ENCODE assay signal across 18 cellular contexts in the genomic region with DNA sequence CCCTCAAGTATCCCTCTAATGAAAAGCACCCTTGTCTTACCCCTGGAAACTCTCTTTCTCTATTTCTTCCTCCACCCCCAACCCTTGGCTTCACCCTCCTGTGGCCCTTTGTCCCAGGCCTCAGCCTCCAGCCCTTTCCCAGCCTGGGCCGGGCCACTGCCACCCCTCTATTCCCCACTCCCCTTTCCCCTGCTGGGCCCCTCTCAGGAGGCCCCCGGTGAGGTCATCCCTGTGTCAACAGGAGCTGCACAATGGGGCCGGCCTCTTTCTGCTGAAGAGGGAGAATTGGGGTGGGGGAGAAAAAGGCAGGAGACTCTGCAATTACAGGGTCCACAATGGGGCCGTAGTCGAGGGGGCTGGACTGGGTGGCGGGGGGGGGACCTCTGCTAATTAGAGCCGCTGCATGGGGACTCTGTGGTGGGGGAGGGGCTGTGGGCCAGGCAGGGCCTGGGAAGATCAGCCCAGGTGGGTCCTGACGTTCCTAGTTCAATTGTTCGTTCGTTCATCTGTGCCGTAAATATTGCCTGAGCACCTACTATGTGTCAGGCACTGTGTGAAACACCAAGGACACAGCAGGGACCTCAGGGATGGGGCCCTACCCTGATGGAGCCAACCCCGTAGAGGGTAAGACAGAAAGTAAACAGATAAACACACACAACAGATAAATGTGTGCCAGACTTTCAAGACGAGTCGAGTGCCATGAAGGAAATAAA. TPM values are rescaled to one million over a fixed set of nuclear protein-coding genes. Genes with fewer than 3 reads are reported as not detected.
DNase-seq lines count a peak whose midpoint lies in the region; ATAC-seq and TF ChIP-seq lines count a peak whose summit lies in the region.
"Had no signal": no experiment of that assay in that cellular context is flagged by ENCODE, and none has a peak within 500 bp of the region (broad histone marks: within the 10 kb centered on the region; RNA-seq: fewer than 3 reads in every experiment).

No MANE protein-coding gene starts in this region.

- H4K8ac ChIP-seq in mesendoderm (ENCODE audit: low read depth, low read length) = no peak overlapping the region

- H3K36me3 ChIP-seq in WERI-Rb-1 = no peaks in the 10 kb centered on the region
- H3K36me3 ChIP-seq in mesendoderm (ENCODE audit: control insufficient read depth, insufficient read depth, low read length) = no peaks in the 10 kb centered on the region

- peak overlapping the region; percentile 15 for H3K56ac ChIP-seq in mesendoderm (ENCODE audit: low read length)

- no peak overlapping the region for H2BK15ac ChIP-seq in mesendoderm (replicated peaks; ENCODE audit: low read depth)

- no peaks in the 10 kb centered on the region for H3K79me1 ChIP-seq in mesendoderm (ENCODE audit: low read length)

- H3K9me3 ChIP-seq in WERI-Rb-1 (ENCODE audit: severe bottlenecking) = no peaks in the 10 kb centered on the region

- no peak for TF ChIP-seq CTCF in WERI-Rb-1 (IDR thresholded peaks at IDR 0.05; ENCODE audit: low read depth, low read length)

- H2AK5ac ChIP-seq in mesendoderm (ENCODE audit: low read length) = no peak overlapping the region

- no peak overlapping the region for H3K9ac ChIP-seq in mesendoderm (ENCODE audit: low read length)

- H3K79me2 ChIP-seq in mesendoderm (ENCODE audit: control insufficient read depth, insufficient read depth, low read length) = no peaks in the 10 kb centered on the region

- H4K5ac ChIP-seq in mesendoderm (ENCODE audit: low read length) = no peak overlapping the region

- H3K27ac ChIP-seq in WERI-Rb-1 = peak overlapping the region; percentile 56
- H3K27ac ChIP-seq in mesendoderm (ENCODE audit: low read depth, low read length) = no peak overlapping the region
- H3K27ac ChIP-seq: PC-9 had no signal

- DNase-seq in NCI-H146 (lab: John Stamatoyannopoulos, UW) (peak; percentile 60), NCI-H146 treated with DMSO at 0.1 percent for 48 hours (lab: John Stamatoyannopoulos, UW; ENCODE audit: unreplicated experiment) (no peak), DMS53 (lab: John Stamatoyannopoulos, UW) (peak; percentile 64), WERI-Rb-1 (no peak), mesendoderm (peak; percentile 32), cerebellum (ENCODE audit: low spot score) (no peak), sciatic nerve (ENCODE audit: low spot score) (no peak)
- DNase-seq: C1 segment of cervical spinal cord; COR-L47; DND-41; GDM1; NCI-H1694; NK-92 treated with Interleukin-12 subunit alpha and Interleukin-12 subunit beta, amount 100 ng/mL, for 24 hours; PC-9 had no signal

- no peaks in the 10 kb centered on the region for H3K4me1 ChIP-seq in mesendoderm (ENCODE audit: control insufficient read depth, low read depth, low read length)

- no peak overlapping the region for H3K23ac ChIP-seq in mesendoderm (ENCODE audit: low read length)

- no peak overlapping the region for H3K18ac ChIP-seq in mesendoderm (ENCODE audit: low read length)

- WGBS in mesendoderm (ENCODE audit: extremely low coverage, insufficient coverage, low lambda C conversion rate) = no CpG with 5 or more reads among the region's 14 CpGs

- no peak overlapping the region for H2BK5ac ChIP-seq in mesendoderm (ENCODE audit: low read length)

- H2BK120ac ChIP-seq in mesendoderm (ENCODE audit: low read depth, low read length) = no peak overlapping the region

- intact Hi-C loops in sciatic nerve (cut with DNase I) = no loop called here

- H3K4me3 ChIP-seq in WERI-Rb-1 (ENCODE audit: low read depth, low read length) (no peak overlapping the region), mesendoderm (ENCODE audit: low read length) (no peak overlapping the region)
- H3K4me3 ChIP-seq: K562, PC-9 had no signal

- H3K4me2 ChIP-seq in mesendoderm (ENCODE audit: low read length) = no peak overlapping the region
- H3K4me2 ChIP-seq: PC-9 had no signal

- ATAC-seq in sciatic nerve (no peak), GM21528 (IDR thresholded peaks at IDR 0.05; ENCODE audit: low FRiP score, unreplicated experiment) (no peak)
- ATAC-seq: K562 had no signal

- no peaks in the 10 kb centered on the region for H3K27me3 ChIP-seq in WERI-Rb-1 (ENCODE audit: insufficient read depth, low read depth, severe bottlenecking)
- H3K27me3 ChIP-seq in mesendoderm (ENCODE audit: insufficient read depth, low read length, poor library complexity) = no peaks in the 10 kb centered on the region

- H3K4ac ChIP-seq in mesendoderm (ENCODE audit: low read depth, low read length) = no peak overlapping the region

RNA-seq across cellular contexts. Expression of gene MPPED1, which starts 18.5 kb away (rescaled TPM):
- polyA plus RNA-seq in mesendoderm (2013, experiment 1 of 2) = 0.01 TPM
- 0.07 TPM for polyA plus RNA-seq in mesendoderm (2013, experiment 2 of 2)
- total RNA-seq in cerebellum (7.7 TPM), sciatic nerve (2.5 TPM)
- total RNA-seq: A172, HT1080, K562, PC-9 had no signal
- polyA plus RNA-seq: K562 had no signal

RNA-seq across cellular contexts. Expression of gene SCUBE1, which starts 50.1 kb away (rescaled TPM):
- 0.70 TPM for polyA plus RNA-seq in mesendoderm (2013, experiment 1 of 2)
- polyA plus RNA-seq in mesendoderm (2013, experiment 2 of 2) = 0.66 TPM
- total RNA-seq in cerebellum (1.7 TPM), sciatic nerve (140 TPM)
- total RNA-seq: A172, PC-9 had no signal

Comparison
In these comparisons a context has a peak if more than half of its experiments do, and no peak if none do; other contexts are left out.
1. DNase-seq: peak in NCI-H146 (single experiment), DMS53 (single experiment) and mesendoderm (single experiment); none in NCI-H146 treated with DMSO at 0.1 percent for 48 hours (single experiment), WERI-Rb-1 (single experiment), cerebellum (single experiment) and sciatic nerve (single experiment).
2. RNA of gene SCUBE1, which starts 50.1 kb away (total RNA-seq): 140 TPM in sciatic nerve (single experiment); 1.7 TPM in cerebellum (single experiment); every median in the first group is over 10 times any median in the second.